ENCODE assay signal across 22 cellular contexts in genomic region chrX:129638917-129639316, GRCh38. TPM values are rescaled to one million over a fixed set of nuclear protein-coding genes. Genes with fewer than 3 reads are reported as not detected.
"Had no signal": no experiment of that assay in that cellular context is flagged by ENCODE, and none has a peak within 500 bp of the region (broad histone marks: within the 10 kb centered on the region; RNA-seq: fewer than 3 reads in every experiment).

No MANE protein-coding gene starts in this region.

- H3K27me3 ChIP-seq: foreskin keratinocyte, neutrophil, ovary, right lobe of liver, testis, transverse colon had no signal

- H3K4me3 Mint-ChIP-seq: nephron; T-helper 2 cell treated with Interferon-gamma antibody and Interleukin-4, amounts not matched to agents 5 μg/mL and 100 μg/mL, for 36 hours had no signal

- H3K4me1 ChIP-seq: foreskin keratinocyte, left ventricle myocardium inferior, right lobe of liver, testis had no signal

- ATAC-seq: foreskin keratinocyte; heart left ventricle; right lobe of liver; stimulated activated naive CD8-positive, alpha-beta T cell treated with anti-CD3 and anti-CD28 coated beads, Interleukin-15, Interleukin-2, amounts not matched to agents 100 U/mL and 50 U/mL, for 24 hours had no signal

- H3K36me3 ChIP-seq: esophagus muscularis mucosa, heart left ventricle, left ventricle myocardium inferior, neutrophil, ovary, right lobe of liver, transverse colon had no signal

- H3K27ac ChIP-seq: esophagus muscularis mucosa, foreskin keratinocyte, heart left ventricle, left ventricle myocardium inferior, neutrophil, ovary, right lobe of liver, testis, transverse colon had no signal

- H3K27ac Mint-ChIP-seq: nephron; T-helper 2 cell treated with Interferon-gamma antibody and Interleukin-4, amounts not matched to agents 5 μg/mL and 100 μg/mL, for 36 hours had no signal

- DNase-seq: activated CD4-positive, alpha-beta T cell treated with anti-CD3 and anti-CD28 coated beads for 4 hours; activated CD4-positive, alpha-beta T cell treated with anti-CD3 and anti-CD28 coated beads, Interleukin-2, amount 50 U/mL, for 4 hours; activated gamma-delta T cell; activated naive CD4-positive, alpha-beta T cell treated with anti-CD3 and anti-CD28 coated beads, Interleukin-2, amount 50 U/mL, for 16 hours; amniotic stem cell; caudate nucleus; foreskin keratinocyte; heart left ventricle; islet precursor cell; left ventricle myocardium inferior; ovary; right lobe of liver; stimulated activated CD4-positive, alpha-beta T cell treated with anti-CD3 and anti-CD28 coated beads, Interleukin-2, amount 100 ng/mL, for 48 hours; stimulated activated naive CD8-positive, alpha-beta T cell treated with anti-CD3 and anti-CD28 coated beads, Interleukin-15, Interleukin-2, amounts not matched to agents 100 U/mL and 50 U/mL, for 24 hours; T-helper 1 cell; testis; transverse colon had no signal

- H3K9me3 ChIP-seq: left ventricle myocardium inferior, neutrophil, ovary, right lobe of liver, testis, transverse colon had no signal

- H3K4me3 ChIP-seq: esophagus muscularis mucosa, heart left ventricle, left ventricle myocardium inferior, lung, ovary, right lobe of liver, testis, transverse colon had no signal

- H3K9me3 Mint-ChIP-seq: nephron; T-helper 2 cell treated with Interferon-gamma antibody and Interleukin-4, amounts not matched to agents 5 μg/mL and 100 μg/mL, for 36 hours had no signal

RNA-seq across cellular contexts. Expression of gene APLN, which starts 15.8 kb away (rescaled TPM):
- total RNA-seq: transverse colon had no signal
